Comparison of ENCODE assay signal across 22 cellular contexts in the genomic region with DNA sequence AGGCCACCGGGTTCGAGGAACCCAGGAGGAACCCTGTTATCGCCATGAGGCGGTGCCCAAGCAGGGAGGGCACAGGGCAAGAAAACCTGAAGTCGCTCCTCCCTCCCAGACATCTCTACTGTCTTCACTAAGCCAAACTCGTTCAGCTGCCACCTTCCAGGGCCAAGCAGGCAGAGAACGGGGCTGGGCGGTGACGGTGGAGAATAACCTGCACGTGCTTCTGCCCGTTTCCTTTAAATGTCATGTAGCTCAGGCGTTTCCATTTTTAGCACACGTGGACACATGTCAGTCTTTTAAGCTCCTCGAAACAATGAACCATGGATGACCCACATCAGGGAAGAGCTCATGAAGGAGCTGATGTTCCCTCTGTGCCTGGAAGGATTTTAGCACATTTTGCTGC.
"Had no signal": no experiment of that assay in that cellular context is flagged by ENCODE, and none has a peak within 500 bp of the region (broad histone marks: within the 10 kb centered on the region; RNA-seq: fewer than 3 reads in every experiment).

No MANE protein-coding gene starts in this region.

- H3K9me3 ChIP-seq: left lung, lower lobe of right lung, neutrophil, sigmoid colon, suprapubic skin, thyroid gland, upper lobe of right lung, vagina had no signal

- H3K36me3 ChIP-seq: heart left ventricle, left lung, lower lobe of right lung, neutrophil, right atrium auricular region, sigmoid colon, suprapubic skin, thyroid gland, upper lobe of right lung, vagina had no signal

- H3K27ac ChIP-seq: coronary artery, heart left ventricle, left lung, lower lobe of right lung, neutrophil, right atrium auricular region, sigmoid colon, suprapubic skin, upper lobe of right lung, vagina had no signal

- DNase-seq: effector CD4-positive, alpha-beta T cell; endodermal cell; erythroblast; foreskin melanocyte; hypothalamus; left lung; lower lobe of right lung; mesendoderm; naive thymus-derived CD4-positive, alpha-beta T cell; nephron progenitor cell; sigmoid colon; small intestine; stimulated activated CD4-positive, alpha-beta T cell treated with anti-CD3 and anti-CD28 coated beads, Interleukin-12 subunit alpha, Interleukin-12 subunit beta, amount 100 ng/mL, for 4 hours; stimulated activated naive CD8-positive, alpha-beta T cell treated with anti-CD3 and anti-CD28 coated beads, Interleukin-15, Interleukin-2, amounts not matched to agents 100 U/mL and 50 U/mL, for 24 hours; thyroid gland; upper lobe of right lung had no signal

- H3K4me3 Mint-ChIP-seq: endodermal cell; naive thymus-derived CD4-positive, alpha-beta T cell; nephron progenitor cell had no signal

- H3K27me3 ChIP-seq: heart left ventricle, left lung, neutrophil, right atrium auricular region, sigmoid colon, suprapubic skin, thyroid gland, upper lobe of right lung, vagina had no signal

- H3K27ac Mint-ChIP-seq: endodermal cell; naive thymus-derived CD4-positive, alpha-beta T cell; nephron progenitor cell had no signal

- ATAC-seq: left lung; lower lobe of right lung; naive thymus-derived CD4-positive, alpha-beta T cell; stimulated activated naive CD8-positive, alpha-beta T cell treated with anti-CD3 and anti-CD28 coated beads, Interleukin-15, Interleukin-2, amounts not matched to agents 100 U/mL and 50 U/mL, for 24 hours; upper lobe of right lung had no signal

- H3K4me3 ChIP-seq: coronary artery, heart left ventricle, left lung, lower lobe of right lung, right atrium auricular region, sigmoid colon, suprapubic skin, thyroid gland, upper lobe of right lung, vagina had no signal

- H3K27me3 Mint-ChIP-seq: naive thymus-derived CD4-positive, alpha-beta T cell had no signal

- H3K4me1 ChIP-seq: lower lobe of right lung, upper lobe of right lung had no signal
